9 cellular contexts compared by ENCODE assay signal in genomic region chr10:62049815-62050626, GRCh38.
DNase-seq lines count a peak whose midpoint lies in the region; ATAC-seq and TF ChIP-seq lines count a peak whose summit lies in the region.
"Had no signal": no experiment of that assay in that cellular context is flagged by ENCODE, and none has a peak within 500 bp of the region (broad histone marks: within the 10 kb centered on the region; RNA-seq: fewer than 3 reads in every experiment).

No MANE protein-coding gene starts in this region.

- H4K91ac ChIP-seq in IMR-90 (ENCODE audit: insufficient read depth, low read depth, low read length) = peak overlapping the region; percentile 88

- H2AK9ac ChIP-seq in IMR-90 (replicated peaks; ENCODE audit: low read depth, low read length, poor library complexity) = no peak overlapping the region

- no peak for TF ChIP-seq POLR2A in IMR-90 (IDR thresholded peaks at IDR 0.05; ENCODE audit: low read depth, low read length)

- H3K27ac ChIP-seq in 22Rv1 (peak overlapping the region; percentile 71), IMR-90 (ENCODE audit: insufficient read depth, low read length) (peak overlapping the region; percentile 83), muscle layer of duodenum (ENCODE audit: low read length) (peak overlapping the region; percentile 96)

- peak overlapping the region; percentile 82 for H4K5ac ChIP-seq in IMR-90 (ENCODE audit: low read depth, low read length)

- H3K56ac ChIP-seq in IMR-90 (ENCODE audit: extremely low read depth, insufficient read depth, low read length) = peak overlapping the region; percentile 99

- dilution Hi-C loops in IMR-90 (cut with HindIII; ENCODE audit: low sequenced_read_pairs, unreplicated experiment) = no loop called here

- H3K4ac ChIP-seq in IMR-90 (ENCODE audit: low read depth, low read length) = peak overlapping the region; percentile 96

- in situ Hi-C loops in IMR-90 (cut with MboI; ENCODE audit: low sequenced_read_pairs) = loop anchor here (5.0 to 25.0 kb wide), 4 partner anchors 148 to 1238 kb away; partner anchors contain the start of genes ADO, ARID5B and EGR2

- peaks cover 38% of the 10 kb centered on the region for H3K36me3 ChIP-seq in IMR-90 (ENCODE audit: control insufficient read depth, insufficient read depth, low read length)
- peaks cover 15 to 56% of the 10 kb centered on the region in 2 donors for H3K36me3 ChIP-seq in muscle layer of duodenum (ENCODE audit: control insufficient read depth in 1 of 2, insufficient read depth in 2 of 2, low read length in 2 of 2)

- H3K9me3 ChIP-seq in IMR-90 (ENCODE audit: control insufficient read depth, insufficient read depth, low read length) (no peaks in the 10 kb centered on the region), muscle layer of duodenum (ENCODE audit: control insufficient read depth in 1 of 2, low read length in 2 of 2) (no peaks in the 10 kb centered on the region)

- H3K9me3 Mint-ChIP-seq in chondrocyte (ENCODE audit: low read depth) = peaks cover 3% of the 10 kb centered on the region

- H4K20me1 ChIP-seq in IMR-90 (ENCODE audit: insufficient read depth, low read length) = peaks cover 38% of the 10 kb centered on the region

- H3K4me3 Mint-ChIP-seq in chondrocyte (ENCODE audit: unreplicated experiment) = peak overlapping the region; percentile 89

- peak overlapping the region; percentile 62 to 89 for H4K8ac ChIP-seq in IMR-90 (ENCODE audit: low read depth in 2 of 2, low read length in 2 of 2)

- H3K23ac ChIP-seq in IMR-90 (ENCODE audit: low read depth, low read length) = peak overlapping the region; percentile 98

- CTCF ChIA-PET in IMR-90 (lab: Yijun Ruan, JAX) = interaction anchor here (1.9 to 2.2 kb wide), 2 partner anchors 11 to 13 kb away, joined by 4 to 10 read pairs; no protein-coding TSS in a partner anchor

- H3K36me3 Mint-ChIP-seq in chondrocyte (ENCODE audit: low read depth) = peaks cover 46% of the 10 kb centered on the region

- no peak overlapping the region for H2AFZ ChIP-seq in IMR-90 (replicated peaks; ENCODE audit: low read length, poor library complexity)

- no TSS peak for BruUV-seq in IMR-90 (replicated peaks; lab: Mats Ljungman, UMichigan)

- H3K4me3 ChIP-seq in IMR-90 (ENCODE audit: insufficient read depth, low read depth, low read length) (peak overlapping the region; percentile 62), muscle layer of duodenum (ENCODE audit: low read depth in 1 of 2, low read length in 2 of 2) (peak overlapping the region; percentile 69 to 77)

- H3K27me3 ChIP-seq in IMR-90 (ENCODE audit: control insufficient read depth, insufficient read depth, low read length) (no peaks in the 10 kb centered on the region), muscle layer of duodenum (ENCODE audit: low read depth, low read length) (no peaks in the 10 kb centered on the region)

- peak overlapping the region; percentile 88 for H2BK5ac ChIP-seq in IMR-90 (ENCODE audit: low read depth, low read length, poor library complexity, severe bottlenecking)

- H2BK15ac ChIP-seq in IMR-90 (ENCODE audit: low read depth, low read length) = peak overlapping the region; percentile 42; the same call in 1 of the 3 replicates

- DNase-seq in IMR-90 (no peak), chondrocyte (ENCODE audit: low spot score) (no peak), NCI-H1105 treated with DMSO at 0.1 percent for 48 hours (lab: John Stamatoyannopoulos, UW) (no peak), COLO668 (lab: John Stamatoyannopoulos, UW; ENCODE audit: unreplicated experiment) (no peak), GM20000 (ENCODE audit: low spot score) (no peak)
- DNase-seq: KG1 had no signal

- H3K4me1 Mint-ChIP-seq in chondrocyte (ENCODE audit: low read depth) = peaks cover 82% of the 10 kb centered on the region

- peak overlapping the region; percentile 37; the same call in 1 of the 2 replicates for H2BK20ac ChIP-seq in IMR-90 (ENCODE audit: low read depth, low read length)

- peak overlapping the region; percentile 92 for H2BK120ac ChIP-seq in IMR-90 (ENCODE audit: low read depth, low read length)

- 0 out of 2 replicates have a peak overlapping the region, but pooled peaks have one; percentile 40 for H2AK5ac ChIP-seq in IMR-90 (ENCODE audit: low read depth, low read length)

- H3K4me2 ChIP-seq in IMR-90 (ENCODE audit: low read depth, low read length) = peak overlapping the region; percentile 100; the same call in 1 of the 2 replicates

- no peaks in the 10 kb centered on the region for H3K27me3 Mint-ChIP-seq in chondrocyte (ENCODE audit: low read depth)

- peaks cover 24% of the 10 kb centered on the region for H3K9me1 ChIP-seq in IMR-90 (ENCODE audit: insufficient read depth, low read length)

- no peak for ATAC-seq in IMR-90 (ENCODE audit: low read depth)
- no peak for ATAC-seq in HG03025 (IDR thresholded peaks at IDR 0.05; ENCODE audit: low FRiP score, unreplicated experiment)

- POLR2A ChIA-PET in IMR-90 (lab: Charles Lee; ENCODE audit: unreplicated experiment) = interaction anchor here (0.5 to 3.5 kb wide), 22 partner anchors 8 to 418 kb away, joined by 3 to 14 read pairs (median 4); partner anchors contain the start of gene ARID5B

- peak overlapping the region; percentile 61 for H3K18ac ChIP-seq in IMR-90 (ENCODE audit: low read depth, low read length)

- no CpG with 5 or more reads among the region's 3 CpGs for WGBS in IMR-90 (ENCODE audit: extremely low coverage in 2 of 2, insufficient read length in 1 of 2), 2 experiments

- intact Hi-C loops in IMR-90 (cut with micrococcal nuclease) = loop anchor here (2.0 to 10.0 kb wide), 7 partner anchors 57 to 1235 kb away; partner anchors contain the start of genes ADO and ARID5B

- H3K14ac ChIP-seq in IMR-90 (replicated peaks; ENCODE audit: low read depth, low read length) = peak overlapping the region; percentile 92

- H3K4me1 ChIP-seq in IMR-90 (ENCODE audit: control insufficient read depth, insufficient read depth, low read length) = peaks cover 17% of the 10 kb centered on the region
- H3K4me1 ChIP-seq in muscle layer of duodenum (ENCODE audit: control insufficient read depth in 1 of 2, insufficient read depth in 2 of 2, low read length in 2 of 2) = peaks cover 34 to 39% of the 10 kb centered on the region in 2 donors

- H3K79me1 ChIP-seq in IMR-90 (ENCODE audit: low read depth in 1 of 2, low read length in 2 of 2) = peaks cover 0 to 55% of the 10 kb centered on the region in 2 experiments; a peak in 2 of 4 replicates

- peak overlapping the region; percentile 87 for H3K9ac ChIP-seq in IMR-90 (ENCODE audit: low read depth, low read length)

- peak overlapping the region; percentile 98 for H3K27ac Mint-ChIP-seq in chondrocyte (ENCODE audit: unreplicated experiment)

- TF ChIP-seq CTCF in 22Rv1 (IDR thresholded peaks at IDR 0.05) (no peak), IMR-90 (conservative IDR thresholded peaks at IDR 0.05; ENCODE audit: low read depth, low read length) (no peak), chondrocyte (IDR thresholded peaks at IDR 0.05) (no peak), GM20000 (IDR thresholded peaks at IDR 0.05; ENCODE audit: extremely low read depth, missing control alignments) (no peak)

- no peak for TF ChIP-seq RAD21 in IMR-90 (IDR thresholded peaks at IDR 0.05; ENCODE audit: low read length)

TF ChIP-seq in IMR-90, 13 proteins besides CTCF, POLR2A, EP300 and RAD21:
- TF ChIP-seq NFE2L2 (IDR thresholded peaks at IDR 0.05; ENCODE audit: low read depth, low read length) (no peak), MAZ (IDR thresholded peaks at IDR 0.05; ENCODE audit: borderline replicate concordance, low read depth, low read length) (no peak), BHLHE40 (IDR thresholded peaks at IDR 0.05; ENCODE audit: low read depth, low read length) (no peak), CEBPB (IDR thresholded peaks at IDR 0.05; ENCODE audit: low read depth, low read length) (no peak), CHD1 (IDR thresholded peaks at IDR 0.05; ENCODE audit: low read depth, low read length) (peak; percentile 83; the same call in 1 of the 2 replicates)
TF ChIP-seq in IMR-90: peak in this region for 1.
